ENCODE assay signal across 16 cellular contexts in the genomic region with DNA sequence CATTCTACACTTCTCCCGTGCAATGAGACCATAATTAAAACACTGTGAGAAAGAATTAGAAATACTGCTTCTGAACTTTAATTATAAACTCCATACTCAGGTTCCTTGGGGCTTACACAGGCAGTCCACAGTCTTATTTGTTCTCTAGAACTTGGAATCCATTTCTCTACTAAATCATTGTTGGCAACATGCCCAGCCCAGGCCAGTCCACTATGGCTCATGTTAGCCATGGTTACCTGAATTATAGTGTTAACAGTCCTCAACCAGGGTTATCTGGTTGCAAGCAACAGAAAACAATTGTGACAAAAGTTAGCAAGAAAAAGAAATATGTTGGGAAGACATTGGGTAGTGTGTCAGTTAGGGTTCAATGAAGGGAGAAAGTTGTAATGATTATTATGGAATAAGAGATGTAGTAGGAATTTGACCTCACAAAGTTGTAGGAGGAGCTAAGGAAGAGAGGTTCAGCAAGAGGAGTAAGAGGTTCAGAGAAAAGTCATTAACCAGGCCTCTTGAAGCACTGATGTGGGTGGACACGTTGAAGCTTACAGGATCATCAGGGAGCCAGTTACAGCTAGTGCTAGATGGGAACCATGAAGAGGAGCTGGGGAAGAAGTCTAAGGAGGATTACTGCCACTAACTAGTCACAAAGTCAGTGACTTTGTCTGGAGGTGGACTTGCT.
A peak's percentile ranks its signal among the peaks of the same experiment; 100 is the strongest.
DNase-seq lines count a peak whose midpoint lies in the region; ATAC-seq and FAIRE-seq lines count a peak whose summit lies in the region.
"Had no signal": no experiment of that assay in that cellular context is flagged by ENCODE, and none has a peak within 500 bp of the region (broad histone marks: within the 10 kb centered on the region; RNA-seq: fewer than 3 reads in every experiment).

No MANE protein-coding gene starts in this region.

- intact Hi-C loops in activated CD4-positive, alpha-beta T cell treated with anti-CD3 and anti-CD28 coated beads for 36 hours (cut with DNase I, micrococcal nuclease): no loop called here

- no peaks in the 10 kb centered on the region for H3K27me3 ChIP-seq in small intestine (ENCODE audit: control insufficient read depth in 2 of 2, insufficient read depth in 2 of 2, low read length in 2 of 2)
- H3K27me3 ChIP-seq: vagina had no signal

- in situ Hi-C loops in KBM-7 (cut with MboI; ENCODE audit: low pct_unique_long_range_greater_than_20kb, low sequenced_read_pairs): no loop called here

- WGBS in small intestine, 3 donors: 59 to 73% (median 61%) methylated on average over 2 of the region's 2 CpGs

- peak overlapping the region; percentile 92 for H3K27ac Mint-ChIP-seq in activated CD4-positive, alpha-beta T cell treated with anti-CD3 and anti-CD28 coated beads for 36 hours
- H3K27ac Mint-ChIP-seq in activated T-helper 17 cell treated with anti-CD3 and anti-CD28 coated beads, Interleukin-2, amount 50 U/mL, for 72 hours: peak overlapping the region; percentile 97
- peak overlapping the region in 6 of 10 donors; percentile 12 to 79 (median 52) for H3K27ac Mint-ChIP-seq in naive thymus-derived CD8-positive, alpha-beta T cell

- H3K36me3 ChIP-seq in small intestine (ENCODE audit: control insufficient read depth in 2 of 2, insufficient read depth in 2 of 2, low read length in 2 of 2): no peaks in the 10 kb centered on the region
- H3K36me3 ChIP-seq: vagina had no signal

- H3K36me3 Mint-ChIP-seq in activated CD4-positive, alpha-beta T cell treated with anti-CD3 and anti-CD28 coated beads for 36 hours (ENCODE audit: low read depth): peaks cover 2% of the 10 kb centered on the region
- no peaks in the 10 kb centered on the region for H3K36me3 Mint-ChIP-seq in activated T-helper 17 cell treated with anti-CD3 and anti-CD28 coated beads, Interleukin-2, amount 50 U/mL, for 72 hours (ENCODE audit: low read depth)
- no peaks in the 10 kb centered on the region for H3K36me3 Mint-ChIP-seq in naive thymus-derived CD8-positive, alpha-beta T cell

- H3K4me1 ChIP-seq in small intestine (ENCODE audit: control insufficient read depth in 2 of 2, insufficient read depth in 1 of 2, low read depth in 1 of 2, low read length in 1 of 2): no peaks in the 10 kb centered on the region
- H3K4me1 ChIP-seq: vagina had no signal

- H3K4me3 ChIP-seq in small intestine (ENCODE audit: low read depth in 1 of 2, low read length in 2 of 2): no peak overlapping the region
- H3K4me3 ChIP-seq: vagina had no signal

- peaks cover 32% of the 10 kb centered on the region for H3K4me1 Mint-ChIP-seq in activated CD4-positive, alpha-beta T cell treated with anti-CD3 and anti-CD28 coated beads for 36 hours
- peaks cover 27% of the 10 kb centered on the region for H3K4me1 Mint-ChIP-seq in activated T-helper 17 cell treated with anti-CD3 and anti-CD28 coated beads, Interleukin-2, amount 50 U/mL, for 72 hours
- H3K4me1 Mint-ChIP-seq in naive thymus-derived CD8-positive, alpha-beta T cell: peaks cover 11 to 16% (median 14%) of the 10 kb centered on the region in 4 donors

- peak overlapping the region; percentile 13 for H3K4me3 Mint-ChIP-seq in activated CD4-positive, alpha-beta T cell treated with anti-CD3 and anti-CD28 coated beads for 36 hours
- peak overlapping the region; percentile 73 for H3K4me3 Mint-ChIP-seq in activated T-helper 17 cell treated with anti-CD3 and anti-CD28 coated beads, Interleukin-2, amount 50 U/mL, for 72 hours
- peak overlapping the region in 5 of 10 donors; percentile 0 to 21 (median 8) for H3K4me3 Mint-ChIP-seq in naive thymus-derived CD8-positive, alpha-beta T cell

- no peak overlapping the region for H3K27ac ChIP-seq in small intestine (ENCODE audit: low read depth in 1 of 2, low read length in 1 of 2)
- H3K27ac ChIP-seq: epithelial cell of prostate, vagina had no signal

- no peaks in the 10 kb centered on the region for H3K9me3 Mint-ChIP-seq in activated CD4-positive, alpha-beta T cell treated with anti-CD3 and anti-CD28 coated beads for 36 hours (ENCODE audit: low read depth)
- H3K9me3 Mint-ChIP-seq in activated T-helper 17 cell treated with anti-CD3 and anti-CD28 coated beads, Interleukin-2, amount 50 U/mL, for 72 hours: peaks cover 5% of the 10 kb centered on the region
- no peaks in the 10 kb centered on the region for H3K9me3 Mint-ChIP-seq in naive thymus-derived CD8-positive, alpha-beta T cell

- no peak for ATAC-seq in activated CD4-positive, alpha-beta T cell treated with anti-CD3 and anti-CD28 coated beads for 36 hours
- peak; percentile 12 for ATAC-seq in GM19372 (IDR thresholded peaks at IDR 0.05; ENCODE audit: low read depth, unreplicated experiment)
- ATAC-seq in activated T-helper 17 cell treated with anti-CD3 and anti-CD28 coated beads, Interleukin-2, amount 50 U/mL, for 72 hours (replicated peaks): no peak
- ATAC-seq in naive thymus-derived CD8-positive, alpha-beta T cell: no peak

- no peaks in the 10 kb centered on the region for H3K27me3 Mint-ChIP-seq in activated CD4-positive, alpha-beta T cell treated with anti-CD3 and anti-CD28 coated beads for 36 hours
- H3K27me3 Mint-ChIP-seq in activated T-helper 17 cell treated with anti-CD3 and anti-CD28 coated beads, Interleukin-2, amount 50 U/mL, for 72 hours: no peaks in the 10 kb centered on the region
- peaks cover 0 to 1% (median 0%) of the 10 kb centered on the region in 5 donors for H3K27me3 Mint-ChIP-seq in naive thymus-derived CD8-positive, alpha-beta T cell

- POLR2A ChIA-PET in activated CD4-positive, alpha-beta T cell treated with anti-CD3 and anti-CD28 coated beads for 36 hours (lab: Charles Lee): no interaction called here
- POLR2A ChIA-PET in naive thymus-derived CD8-positive, alpha-beta T cell (lab: Charles Lee): no interaction called here

- FAIRE-seq in small intestine (lab: Jason Lieb, UNC): no peak
- FAIRE-seq: G401.6 had no signal

- DNase-seq in activated CD4-positive, alpha-beta T cell treated with anti-CD3 and anti-CD28 coated beads for 36 hours: peak; percentile 8
- no peak for DNase-seq in activated CD4-positive, alpha-beta T cell treated with anti-CD3 and anti-CD28 coated beads for 4 hours
- no peak for DNase-seq in naive thymus-derived CD8-positive, alpha-beta T cell
- DNase-seq in small intestine (no peak), NCI-H82 (lab: John Stamatoyannopoulos, UW) (no peak), KBM-7 (no peak)
- DNase-seq: ACHN, anterior cingulate cortex, NCI-H1105, posterior cingulate gyrus, SHP77 treated with DMSO at 0.1 percent for 48 hours had no signal

- no peaks in the 10 kb centered on the region for H3K9me3 ChIP-seq in small intestine (ENCODE audit: control insufficient read depth, low read depth)
- H3K9me3 ChIP-seq: vagina had no signal

- CTCF ChIA-PET in activated CD4-positive, alpha-beta T cell treated with anti-CD3 and anti-CD28 coated beads for 36 hours (lab: Charles Lee): no interaction called here
